In genomic region chr2:156341482-156342251, GRCh38 we compare ENCODE assay signal across 1 cellular context.
TF ChIP-seq lines count a peak whose summit lies in the region.

No MANE protein-coding gene starts in this region.

TF ChIP-seq in HEK293, 187 proteins besides CTCF, POLR2A, EP300 and RAD21 (continued from another document and continues in another):
- 0 out of 2 replicates have a peak, but pooled peaks have one; percentile 9 for TF ChIP-seq PRDM4 (tag by site-specific recombination; IDR thresholded peaks at IDR 0.05)
- no peak for TF ChIP-seq ZNF792 (tag by site-specific recombination; IDR thresholded peaks at IDR 0.05)
- TF ChIP-seq ZNF121 (tag by site-specific recombination; IDR thresholded peaks at IDR 0.05): no peak
- TF ChIP-seq ZNF362 (tag by site-specific recombination; IDR thresholded peaks at IDR 0.05): no peak
- TF ChIP-seq PRDM6 (tag by site-specific recombination; IDR thresholded peaks at IDR 0.05): no peak
- no peak for TF ChIP-seq ZNF48 (tag by site-specific recombination; IDR thresholded peaks at IDR 0.05)
- no peak for TF ChIP-seq ZNF747 (tag by site-specific recombination; IDR thresholded peaks at IDR 0.05)
- peak; percentile 84 for TF ChIP-seq PRDM10 (tag by site-specific recombination; IDR thresholded peaks at IDR 0.05)
- TF ChIP-seq ZNF184 (tag by site-specific recombination; IDR thresholded peaks at IDR 0.05): no peak
- no peak for TF ChIP-seq FEZF1 (tag by site-specific recombination; IDR thresholded peaks at IDR 0.05)
- TF ChIP-seq GFI1B (tag by site-specific recombination; IDR thresholded peaks at IDR 0.05): no peak
- TF ChIP-seq HOXC10 (CRISPR knock-in tag; IDR thresholded peaks at IDR 0.05): no peak
- no peak for TF ChIP-seq ZNF239 (tag by site-specific recombination; IDR thresholded peaks at IDR 0.05)
- TF ChIP-seq ZBTB48 (tag by site-specific recombination; IDR thresholded peaks at IDR 0.05): 0 out of 2 replicates have a peak, but pooled peaks have one; percentile 32
- no peak for TF ChIP-seq AEBP2 (tag by site-specific recombination; IDR thresholded peaks at IDR 0.05; ENCODE audit: borderline replicate concordance)
- peak; percentile 79 for TF ChIP-seq EGR2 (tag by site-specific recombination; IDR thresholded peaks at IDR 0.05; ENCODE audit: low read depth)
- TF ChIP-seq ZNF398 (tag by site-specific recombination; IDR thresholded peaks at IDR 0.05): peak; percentile 94
- no peak for TF ChIP-seq ZNF548 (tag by site-specific recombination; IDR thresholded peaks at IDR 0.05)
- TF ChIP-seq ZNF423 (tag by site-specific recombination; IDR thresholded peaks at IDR 0.05): 0 out of 2 replicates have a peak, but pooled peaks have one; percentile 6
- peak; percentile 36; the same call in 1 of the 2 replicates for TF ChIP-seq KLF16 (tag by site-specific recombination; IDR thresholded peaks at IDR 0.05)
- no peak for TF ChIP-seq GLI4 (tag by site-specific recombination; IDR thresholded peaks at IDR 0.05)
- no peak for TF ChIP-seq ZNF266 (tag by site-specific recombination; IDR thresholded peaks at IDR 0.05; ENCODE audit: low read depth)
- no peak for TF ChIP-seq ZNF175 (tag by site-specific recombination; IDR thresholded peaks at IDR 0.05)
- TF ChIP-seq ZNF768 (tag by site-specific recombination; IDR thresholded peaks at IDR 0.05): no peak
- no peak for TF ChIP-seq ZNF214 (tag by site-specific recombination; IDR thresholded peaks at IDR 0.05; ENCODE audit: borderline replicate concordance)
- TF ChIP-seq ZNF639 (tag by site-specific recombination; IDR thresholded peaks at IDR 0.05): no peak
- no peak for TF ChIP-seq ZFP41 (tag by site-specific recombination; IDR thresholded peaks at IDR 0.05; ENCODE audit: borderline replicate concordance)
- no peak for TF ChIP-seq ZNF624 (tag by site-specific recombination; IDR thresholded peaks at IDR 0.05)
- TF ChIP-seq KLF1 (tag by site-specific recombination; IDR thresholded peaks at IDR 0.05): peak; percentile 63
- TF ChIP-seq BCL11A (tag by site-specific recombination; IDR thresholded peaks at IDR 0.05; ENCODE audit: low read depth): no peak
- no peak for TF ChIP-seq ZFP69B (tag by site-specific recombination; IDR thresholded peaks at IDR 0.05)
- TF ChIP-seq ZBTB11 (tag by site-specific recombination; conservative IDR thresholded peaks at IDR 0.05; ENCODE audit: low read depth): peak; percentile 90
- no peak for TF ChIP-seq ZNF114 (tag by site-specific recombination; IDR thresholded peaks at IDR 0.05)
- TF ChIP-seq ZBTB26 (tag by site-specific recombination; optimal IDR thresholded peaks at IDR 0.05): peak; percentile 83
- no peak for TF ChIP-seq ZNF513 (tag by site-specific recombination; IDR thresholded peaks at IDR 0.05)
- TF ChIP-seq ZNF19 (tag by site-specific recombination; IDR thresholded peaks at IDR 0.05; ENCODE audit: low read depth): no peak
